Comparison of ENCODE assay signal across 14 cellular contexts in genomic region chr7:134792968-134793367, GRCh38. TPM values are rescaled to one million over a fixed set of nuclear protein-coding genes. Genes with fewer than 3 reads are reported as not detected.
DNase-seq lines count a peak whose midpoint lies in the region; ATAC-seq and TF ChIP-seq lines count a peak whose summit lies in the region.
"Had no signal": no experiment of that assay in that cellular context is flagged by ENCODE, and none has a peak within 500 bp of the region (broad histone marks: within the 10 kb centered on the region; RNA-seq: fewer than 3 reads in every experiment).

No MANE protein-coding gene starts in this region.

- no peaks in the 10 kb centered on the region for H3K36me3 Mint-ChIP-seq in activated CD8-positive, alpha-beta memory T cell treated with anti-CD3 and anti-CD28 coated beads, Interleukin-2, amount 10 ng/mL, durations not matched to agents 7 days and 5 days
- H3K36me3 Mint-ChIP-seq in stimulated activated memory B cell treated with anti-CD40 and anti-IgM and Interleukin-4, amounts not matched to agents 10 μg/mL and 1 μg/mL and 100 μg/mL, for 72 hours, result peaks cover 6% of the 10 kb centered on the region

- H3K9me2 ChIP-seq in GM23248 (ENCODE audit: insufficient read depth), result no peaks in the 10 kb centered on the region

- CTCF ChIA-PET in activated CD8-positive, alpha-beta memory T cell treated with anti-CD3 and anti-CD28 coated beads, Interleukin-2, amount 10 ng/mL, durations not matched to agents 7 days and 5 days (lab: Charles Lee), result no interaction called here

- TF ChIP-seq CTCF in body of pancreas (IDR thresholded peaks at IDR 0.05), result no peak
- no peak for TF ChIP-seq CTCF in sigmoid colon (IDR thresholded peaks at IDR 0.05)

- TF ChIP-seq POLR2A in body of pancreas (IDR thresholded peaks at IDR 0.05), result no peak
- no peak for TF ChIP-seq POLR2A in sigmoid colon (IDR thresholded peaks at IDR 0.05)

- H3K9me3 ChIP-seq in GM23248 (ENCODE audit: low read depth) (no peaks in the 10 kb centered on the region), body of pancreas (no peaks in the 10 kb centered on the region), sigmoid colon (no peaks in the 10 kb centered on the region)
- H3K9me3 ChIP-seq: ovary had no signal

- peaks cover 40% of the 10 kb centered on the region for H3K4me1 ChIP-seq in GM23248 (ENCODE audit: insufficient read depth)
- no peaks in the 10 kb centered on the region for H3K4me1 ChIP-seq in body of pancreas
- H3K4me1 ChIP-seq in sigmoid colon, result peaks cover 0 to 96% (median 83%) of the 10 kb centered on the region in 4 donors

- intact Hi-C loops in body of pancreas (cut with DNase I) (no loop called here), Right ventricle myocardium inferior (cut with DNase I) (loop anchor here (5.0 kb wide), 1 partner anchor 39 kb away; no protein-coding TSS in a partner anchor), sigmoid colon (cut with DNase I) (loop anchor here (5.0 kb wide), 1 partner anchor 34 kb away; no protein-coding TSS in a partner anchor)

- H3K27me3 ChIP-seq in GM23248 (replicated peaks; ENCODE audit: insufficient read depth), result no peaks in the 10 kb centered on the region
- no peaks in the 10 kb centered on the region for H3K27me3 ChIP-seq in body of pancreas
- H3K27me3 ChIP-seq in sigmoid colon, result no peaks in the 10 kb centered on the region
- H3K27me3 ChIP-seq: ovary had no signal

- no peaks in the 10 kb centered on the region for H3K4me1 Mint-ChIP-seq in activated CD8-positive, alpha-beta memory T cell treated with anti-CD3 and anti-CD28 coated beads, Interleukin-2, amount 10 ng/mL, durations not matched to agents 7 days and 5 days
- no peaks in the 10 kb centered on the region for H3K4me1 Mint-ChIP-seq in stimulated activated memory B cell treated with anti-CD40 and anti-IgM and Interleukin-4, amounts not matched to agents 10 μg/mL and 1 μg/mL and 100 μg/mL, for 72 hours

- ATAC-seq in body of pancreas (peak; percentile 48), Right ventricle myocardium inferior (peak; percentile 65)
- ATAC-seq in activated CD8-positive, alpha-beta memory T cell treated with anti-CD3 and anti-CD28 coated beads, Interleukin-2, amount 10 ng/mL, durations not matched to agents 7 days and 5 days, result no peak
- no peak for ATAC-seq in stimulated activated memory B cell treated with anti-CD40 and anti-IgM and Interleukin-4, amounts not matched to agents 10 μg/mL and 1 μg/mL and 100 μg/mL, for 72 hours
- ATAC-seq: activated CD8-positive, alpha-beta T cell treated with anti-CD3 and anti-CD28 coated beads for 36 hours had no signal

- H3K79me2 ChIP-seq in GM23248 (ENCODE audit: insufficient read depth), result peaks cover 100% of the 10 kb centered on the region

- in situ Hi-C loops in GM23248 (cut with MboI), result no loop called here

- H2AFZ ChIP-seq in GM23248, result no peak overlapping the region

- peak overlapping the region; percentile 31 for H3K4me2 ChIP-seq in GM23248 (ENCODE audit: unreplicated experiment)

- peaks cover 18% of the 10 kb centered on the region for H4K20me1 ChIP-seq in GM23248 (ENCODE audit: insufficient read depth)

- H3K36me3 ChIP-seq in GM23248 (ENCODE audit: low read depth) (peaks cover 62% of the 10 kb centered on the region), body of pancreas (replicated peaks in 1 of 2; ENCODE audit: insufficient read depth in 1 of 2, low read depth in 2 of 2) (no peaks in the 10 kb centered on the region), sigmoid colon (peaks cover 0 to 23% (median 3%) of the 10 kb centered on the region in 4 donors)
- H3K36me3 ChIP-seq: ovary had no signal

- TF ChIP-seq EP300 in sigmoid colon (IDR thresholded peaks at IDR 0.05), result no peak

- no peak overlapping the region for H3K9ac ChIP-seq in GM23248

- DNase-seq in GM23248 (peak; percentile 60), body of pancreas (peak; percentile 16 to 38 (median 24)), Right ventricle myocardium inferior (ENCODE audit: missing footprints) (peak; percentile 73), sigmoid colon (no peak), NCI-H1417 (lab: John Stamatoyannopoulos, UW) (no peak), SKM-1 treated with dmso at 0.1 percent for 144 hours (lab: John Stamatoyannopoulos, UW; ENCODE audit: unreplicated experiment) (no peak)
- no peak for DNase-seq in activated CD8-positive, alpha-beta memory T cell treated with anti-CD3 and anti-CD28 coated beads, Interleukin-2, amount 10 ng/mL, durations not matched to agents 7 days and 5 days
- DNase-seq: activated CD8-positive, alpha-beta T cell treated with anti-CD3 and anti-CD28 coated beads for 36 hours; activated effector memory CD4-positive, alpha-beta T cell treated with Interleukin-2 at 50 U/mL for 16 hours; DMS 273 treated with DMSO at 0.1 percent for 48 hours; NCI-H2107; ovary; SHP77 had no signal

- no peak overlapping the region for H3K27ac Mint-ChIP-seq in activated CD8-positive, alpha-beta memory T cell treated with anti-CD3 and anti-CD28 coated beads, Interleukin-2, amount 10 ng/mL, durations not matched to agents 7 days and 5 days
- H3K27ac Mint-ChIP-seq in stimulated activated memory B cell treated with anti-CD40 and anti-IgM and Interleukin-4, amounts not matched to agents 10 μg/mL and 1 μg/mL and 100 μg/mL, for 72 hours, result no peak overlapping the region
- H3K27ac Mint-ChIP-seq: activated CD8-positive, alpha-beta T cell treated with anti-CD3 and anti-CD28 coated beads for 36 hours had no signal

- no peak overlapping the region for H3K4me3 Mint-ChIP-seq in activated CD8-positive, alpha-beta memory T cell treated with anti-CD3 and anti-CD28 coated beads, Interleukin-2, amount 10 ng/mL, durations not matched to agents 7 days and 5 days
- H3K4me3 Mint-ChIP-seq in stimulated activated memory B cell treated with anti-CD40 and anti-IgM and Interleukin-4, amounts not matched to agents 10 μg/mL and 1 μg/mL and 100 μg/mL, for 72 hours, result no peak overlapping the region
- H3K4me3 Mint-ChIP-seq: activated CD8-positive, alpha-beta T cell treated with anti-CD3 and anti-CD28 coated beads for 36 hours had no signal

- H3K9me3 Mint-ChIP-seq in activated CD8-positive, alpha-beta memory T cell treated with anti-CD3 and anti-CD28 coated beads, Interleukin-2, amount 10 ng/mL, durations not matched to agents 7 days and 5 days (ENCODE audit: low read depth), result peaks cover 3% of the 10 kb centered on the region
- H3K9me3 Mint-ChIP-seq in stimulated activated memory B cell treated with anti-CD40 and anti-IgM and Interleukin-4, amounts not matched to agents 10 μg/mL and 1 μg/mL and 100 μg/mL, for 72 hours, result peaks cover 5% of the 10 kb centered on the region
- H3K9me3 Mint-ChIP-seq: activated CD8-positive, alpha-beta T cell treated with anti-CD3 and anti-CD28 coated beads for 36 hours had no signal

- 86 to 91% methylated on average over 9 of the region's 9 CpGs for WGBS in GM23248 (ENCODE audit: low coverage in 1 of 2, low lambda C conversion rate in 2 of 2, missing lambda C conversion rate in 2 of 2), 2 experiments
- WGBS in body of pancreas, 2 donors, result 85 to 95% methylated on average over 7 to 9 of the region's 9 CpGs
- 89 to 91% methylated on average over 9 of the region's 9 CpGs for WGBS in sigmoid colon, 2 donors

- H3K27ac ChIP-seq in GM23248 (peak overlapping the region; percentile 32; the same call in 1 of the 2 replicates), body of pancreas (peak overlapping the region in 1 of 4 donors; percentile 1), sigmoid colon (peak overlapping the region; percentile 91 to 94 (median 93))
- H3K27ac ChIP-seq: ovary had no signal

- H3K4me3 ChIP-seq in GM23248, result no peak overlapping the region
- H3K4me3 ChIP-seq in body of pancreas, result no peak overlapping the region
- H3K4me3 ChIP-seq in sigmoid colon, result no peak overlapping the region
- H3K4me3 ChIP-seq: ovary had no signal

- peaks cover 95% of the 10 kb centered on the region for H3F3A ChIP-seq in GM23248 (ENCODE audit: insufficient read depth)

- peaks cover 6% of the 10 kb centered on the region for H3K27me3 Mint-ChIP-seq in activated CD8-positive, alpha-beta memory T cell treated with anti-CD3 and anti-CD28 coated beads, Interleukin-2, amount 10 ng/mL, durations not matched to agents 7 days and 5 days
- peaks cover 15% of the 10 kb centered on the region for H3K27me3 Mint-ChIP-seq in stimulated activated memory B cell treated with anti-CD40 and anti-IgM and Interleukin-4, amounts not matched to agents 10 μg/mL and 1 μg/mL and 100 μg/mL, for 72 hours
- H3K27me3 Mint-ChIP-seq: activated CD8-positive, alpha-beta T cell treated with anti-CD3 and anti-CD28 coated beads for 36 hours had no signal

RNA-seq across cellular contexts. Expression of gene CALD1, which starts 13.5 kb away (rescaled TPM):
- 674 and 698 TPM in 2 replicates for total RNA-seq in GM23248 (2014; rRNA removed; shearing (Covaris generic))
- polyA plus RNA-seq in GM23248 (2016; fragmentation: Nextera tagmentation; extraction: Ambion mirVana) (1,687 and 1,703 TPM in 2 replicates), sigmoid colon (100 to 1,000 TPM in 1 of 3 donors, 10 to 100 TPM in 2; 34.7 to 125 (median 79.3) TPM)
- total RNA-seq in body of pancreas (10 to 100 TPM; 57.0 to 72.6 TPM), Right ventricle myocardium inferior (99.1 TPM), sigmoid colon (1,000 to 10,000 TPM; 1,069 to 2,150 (median 1,500) TPM)
- total RNA-seq in activated CD8-positive, alpha-beta memory T cell treated with anti-CD3 and anti-CD28 coated beads, Interleukin-2, amount 10 ng/mL, durations not matched to agents 7 days and 5 days, result under 1 TPM in 1 of 2 experiments, not detected in 1; 0.47 TPM

Comparison
In these comparisons a context has a peak if more than half of its experiments do, and no peak if none do; other contexts are left out.
1. DNase-seq: peak in GM23248 (single experiment), body of pancreas (4 of 4) and Right ventricle myocardium inferior (single experiment); none in sigmoid colon (single experiment), activated CD8-positive, alpha-beta memory T cell treated with anti-CD3 and anti-CD28 coated beads, Interleukin-2, amount 10 ng/mL, durations not matched to agents 7 days and 5 days (single experiment), NCI-H1417 (0 of 3) and SKM-1 treated with dmso at 0.1 percent for 144 hours (single experiment).
2. ATAC-seq: peak in body of pancreas (single experiment) and Right ventricle myocardium inferior (single experiment); none in activated CD8-positive, alpha-beta memory T cell treated with anti-CD3 and anti-CD28 coated beads, Interleukin-2, amount 10 ng/mL, durations not matched to agents 7 days and 5 days (single experiment) and stimulated activated memory B cell treated with anti-CD40 and anti-IgM and Interleukin-4, amounts not matched to agents 10 μg/mL and 1 μg/mL and 100 μg/mL, for 72 hours (single experiment).
3. RNA of gene CALD1, which starts 13.5 kb away (total RNA-seq): 1,069 to 2,150 TPM in sigmoid colon, 674 to 698 TPM in GM23248, 99.1 TPM in Right ventricle myocardium inferior (single experiment) and 57.0 to 72.6 TPM in body of pancreas; 0.47 TPM in activated CD8-positive, alpha-beta memory T cell treated with anti-CD3 and anti-CD28 coated beads, Interleukin-2, amount 10 ng/mL, durations not matched to agents 7 days and 5 days; every median in the first group is over 10 times any median in the second.